ENCODE assay signal across 21 cellular contexts in the genomic region with DNA sequence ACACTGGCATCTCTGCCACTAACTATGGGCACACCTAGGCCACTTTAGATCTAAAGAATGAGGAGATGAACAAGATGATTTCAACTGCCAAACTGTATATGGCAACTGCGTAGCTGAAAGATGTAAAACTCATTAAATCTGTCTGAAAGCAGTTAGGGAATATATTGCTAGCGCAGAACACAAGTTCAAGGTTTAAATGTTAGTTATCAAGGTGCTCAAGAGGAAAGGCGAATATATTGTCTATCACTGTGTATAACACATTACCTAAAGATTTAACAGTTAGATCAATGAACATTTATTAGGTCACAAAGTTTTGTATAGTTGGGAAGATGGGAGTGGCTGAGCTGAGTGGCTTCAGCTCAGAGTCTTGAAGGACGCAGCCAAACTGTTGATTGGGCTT. TPM values are rescaled to one million over a fixed set of nuclear protein-coding genes. Genes with fewer than 3 reads are reported as not detected.
DNase-seq lines count a peak whose midpoint lies in the region; ATAC-seq, FAIRE-seq and TF ChIP-seq lines count a peak whose summit lies in the region.
"Had no signal": no experiment of that assay in that cellular context is flagged by ENCODE, and none has a peak within 500 bp of the region (broad histone marks: within the 10 kb centered on the region; RNA-seq: fewer than 3 reads in every experiment).

No MANE protein-coding gene starts in this region.

- no peak overlapping the region for H3K27ac Mint-ChIP-seq in astrocyte (ENCODE audit: unreplicated experiment)
- H3K27ac Mint-ChIP-seq: CD4-positive, CD25-positive, alpha-beta regulatory T cell; CD8-positive, alpha-beta T cell; H9; HFFc6 had no signal

- H3K4me2 ChIP-seq in astrocyte (ENCODE audit: low read length) (peak overlapping the region; percentile 17), neural cell (ENCODE audit: low read length) (no peak overlapping the region)

- no peak for TF ChIP-seq RAD21 in neural cell (conservative IDR thresholded peaks at IDR 0.05)

- no peak for FAIRE-seq in astrocyte (lab: Jason Lieb, UNC)
- FAIRE-seq: G401.6, GM12892, H1 had no signal

- TF ChIP-seq CTCF in HEK293 (tag by site-specific recombination; IDR thresholded peaks at IDR 0.05): no peak
- no peak for TF ChIP-seq CTCF in astrocyte (IDR thresholded peaks at IDR 0.05; ENCODE audit: insufficient read depth, low read depth, low read length)
- TF ChIP-seq CTCF in neural cell (IDR thresholded peaks at IDR 0.05; ENCODE audit: poor library complexity, severe bottlenecking): no peak
- TF ChIP-seq CTCF in subcutaneous adipose tissue (IDR thresholded peaks at IDR 0.05; ENCODE audit: low read depth): peak; percentile 57
- no peak for TF ChIP-seq CTCF in adrenal gland (IDR thresholded peaks at IDR 0.05)

- WGBS in adrenal gland, 4 donors: 88 to 97% (median 93%) methylated on average over 4 of the region's 4 CpGs

- H3K9me3 ChIP-seq in HEK293 (ENCODE audit: control insufficient read depth, insufficient read depth, low read depth, low read length): no peaks in the 10 kb centered on the region
- no peaks in the 10 kb centered on the region for H3K9me3 ChIP-seq in astrocyte (ENCODE audit: insufficient read depth, low read depth, low read length)
- no peaks in the 10 kb centered on the region for H3K9me3 ChIP-seq in neural cell (ENCODE audit: low read length)
- no peaks in the 10 kb centered on the region for H3K9me3 ChIP-seq in adrenal gland (replicated peaks in 1 of 3)
- H3K9me3 ChIP-seq: Caco-2 had no signal

- H3K36me3 Mint-ChIP-seq in astrocyte (ENCODE audit: low read depth, unreplicated experiment): no peaks in the 10 kb centered on the region
- H3K36me3 Mint-ChIP-seq: CD4-positive, CD25-positive, alpha-beta regulatory T cell; CD8-positive, alpha-beta T cell had no signal

- H3K27me3 Mint-ChIP-seq in astrocyte (ENCODE audit: low read depth, unreplicated experiment): no peaks in the 10 kb centered on the region

- H3K4me3 Mint-ChIP-seq in astrocyte (ENCODE audit: unreplicated experiment): no peak overlapping the region
- H3K4me3 Mint-ChIP-seq: CD4-positive, CD25-positive, alpha-beta regulatory T cell; CD8-positive, alpha-beta T cell; H9; HFFc6 had no signal

- H4K20me1 ChIP-seq in astrocyte (ENCODE audit: insufficient read depth, low read length) (no peaks in the 10 kb centered on the region), neural cell (ENCODE audit: insufficient read depth) (no peaks in the 10 kb centered on the region)

- intact Hi-C loops in adrenal gland (cut with DNase I): no loop called here

- DNase-seq in astrocyte (ENCODE audit: low read depth): no peak
- DNase-seq in adrenal gland: no peak
- DNase-seq in H4 (ENCODE audit: low spot score): no peak
- DNase-seq: 8988T; Caco-2; CD4-positive, CD25-positive, alpha-beta regulatory T cell; CD8-positive, alpha-beta T cell; DMS153; DND-41; H9 had no signal

- H3K9me3 Mint-ChIP-seq in astrocyte (ENCODE audit: unreplicated experiment): no peaks in the 10 kb centered on the region
- H3K9me3 Mint-ChIP-seq: CD4-positive, CD25-positive, alpha-beta regulatory T cell; CD8-positive, alpha-beta T cell; H9; HFFc6 had no signal

- no peaks in the 10 kb centered on the region for H3K36me3 ChIP-seq in HEK293 (ENCODE audit: control insufficient read depth in 2 of 2, insufficient read depth in 1 of 2, low read length in 2 of 2)
- H3K36me3 ChIP-seq in astrocyte (ENCODE audit: insufficient read depth, low read length): no peaks in the 10 kb centered on the region
- no peaks in the 10 kb centered on the region for H3K36me3 ChIP-seq in neural cell (ENCODE audit: insufficient read depth, low read length)
- no peaks in the 10 kb centered on the region for H3K36me3 ChIP-seq in adrenal gland (replicated peaks in 1 of 2)

- POLR2A ChIA-PET in HEK293 (lab: Yijun Ruan, JAX): no interaction called here

- ATAC-seq in GM21381 (IDR thresholded peaks at IDR 0.05; ENCODE audit: unreplicated experiment): no peak
- ATAC-seq: CD8-positive, alpha-beta T cell; HCT116 had no signal

- H3K4me3 ChIP-seq in HEK293 (ENCODE audit: low read depth, low read length) (no peak overlapping the region), astrocyte (ENCODE audit: insufficient read depth, low read depth, low read length) (no peak overlapping the region), neural cell (ENCODE audit: low read length) (no peak overlapping the region), adrenal gland (no peak overlapping the region)
- H3K4me3 ChIP-seq: GM23248 had no signal

- CTCF ChIA-PET in HEK293 (lab: Yijun Ruan, JAX): no interaction called here

- no peaks in the 10 kb centered on the region for H3F3A ChIP-seq in neural cell (ENCODE audit: insufficient read depth, low read length, poor library complexity, severe bottlenecking)

- no peak for TF ChIP-seq POLR2A in adrenal gland (IDR thresholded peaks at IDR 0.05)

- H3K79me2 ChIP-seq in astrocyte (ENCODE audit: insufficient read depth, low read length): no peaks in the 10 kb centered on the region
- H3K79me2 ChIP-seq in neural cell (replicated peaks; ENCODE audit: insufficient read depth, low read length): no peaks in the 10 kb centered on the region

- peaks cover 14% of the 10 kb centered on the region for H3K4me1 Mint-ChIP-seq in astrocyte (ENCODE audit: low read depth, unreplicated experiment)
- H3K4me1 Mint-ChIP-seq: CD4-positive, CD25-positive, alpha-beta regulatory T cell had no signal

- no peaks in the 10 kb centered on the region for H3K9me2 ChIP-seq in neural cell (ENCODE audit: insufficient read depth, low read length)

- H3K4me1 ChIP-seq in HEK293 (ENCODE audit: control insufficient read depth, insufficient read depth, low read length) (no peaks in the 10 kb centered on the region), astrocyte (ENCODE audit: insufficient read depth, low read length) (peaks cover 8% of the 10 kb centered on the region), adrenal gland (replicated peaks in 1 of 2) (no peaks in the 10 kb centered on the region)

- no peak for TF ChIP-seq EP300 in neural cell (conservative IDR thresholded peaks at IDR 0.05; ENCODE audit: poor library complexity, severe bottlenecking)

- H3K27me3 ChIP-seq in astrocyte (ENCODE audit: insufficient read depth, low read length): no peaks in the 10 kb centered on the region
- no peaks in the 10 kb centered on the region for H3K27me3 ChIP-seq in neural cell (ENCODE audit: insufficient read depth, low read depth, low read length)
- no peaks in the 10 kb centered on the region for H3K27me3 ChIP-seq in adrenal gland

- H3K27ac ChIP-seq in HEK293 (ENCODE audit: extremely low read depth, low read depth, low read length) (no peak overlapping the region), astrocyte (ENCODE audit: low read depth, low read length) (peak overlapping the region; percentile 38), neural cell (ENCODE audit: low read length) (peak overlapping the region; percentile 75), adrenal gland (no peak overlapping the region)
- H3K27ac ChIP-seq: C4-2B, GM23248 had no signal

- H2AFZ ChIP-seq in astrocyte (ENCODE audit: low read depth, low read length) (no peak overlapping the region), neural cell (ENCODE audit: low read depth, low read length) (no peak overlapping the region)
- H2AFZ ChIP-seq: GM23248 had no signal

- H3K9ac ChIP-seq in astrocyte (ENCODE audit: low read length) (no peak overlapping the region), neural cell (ENCODE audit: low read length) (no peak overlapping the region)
- H3K9ac ChIP-seq: GM23248 had no signal

TF ChIP-seq in HEK293, 187 proteins besides CTCF, POLR2A, EP300 and RAD21:
- TF ChIP-seq ZNF214 (tag by site-specific recombination; IDR thresholded peaks at IDR 0.05; ENCODE audit: borderline replicate concordance): peak; percentile 93
- no peak for TF ChIP-seq PRDM1 (tag by site-specific recombination; IDR thresholded peaks at IDR 0.05)

TF ChIP-seq in neural cell, 6 proteins besides CTCF, POLR2A, EP300 and RAD21:
- TF ChIP-seq TAF1 (IDR thresholded peaks at IDR 0.05; ENCODE audit: low read depth): no peak
- no peak for TF ChIP-seq POLR2AphosphoS5 (IDR thresholded peaks at IDR 0.05)

RNA-seq across cellular contexts. Expression of a gene that starts 33.9 kb away (rescaled TPM):
- 88.7 and 89.7 TPM in 2 replicates for total RNA-seq in astrocyte
- 139 and 150 TPM in 2 replicates for polyA plus RNA-seq in neural cell
- 102 and 105 TPM in 2 replicates for polyA minus RNA-seq in neural cell
- total RNA-seq in subcutaneous adipose tissue: 10 to 100 TPM; 51.8 to 89.0 (median 75.4) TPM
- 100 to 1,000 TPM in 3 of 8 donors, 10 to 100 TPM in 5; 67.7 to 109 (median 96.9) TPM for total RNA-seq in adrenal gland
- polyA plus RNA-seq in adrenal gland: 100 to 1,000 TPM in 1 of 3 donors, 10 to 100 TPM in 2; 52.8 to 205 (median 54.7) TPM
- 102 and 104 TPM in 2 replicates for total RNA-seq in H4 (2014; rRNA removed; shearing (Covaris generic))

Comparison
In these comparisons a context has a peak if more than half of its experiments do, and no peak if none do; other contexts are left out.
1. H3K27ac ChIP-seq: peak in astrocyte (single experiment) and neural cell (single experiment); none in HEK293 (single experiment) and adrenal gland (0 of 5).